ENCODE assay signal across 28 cellular contexts in the genomic region with DNA sequence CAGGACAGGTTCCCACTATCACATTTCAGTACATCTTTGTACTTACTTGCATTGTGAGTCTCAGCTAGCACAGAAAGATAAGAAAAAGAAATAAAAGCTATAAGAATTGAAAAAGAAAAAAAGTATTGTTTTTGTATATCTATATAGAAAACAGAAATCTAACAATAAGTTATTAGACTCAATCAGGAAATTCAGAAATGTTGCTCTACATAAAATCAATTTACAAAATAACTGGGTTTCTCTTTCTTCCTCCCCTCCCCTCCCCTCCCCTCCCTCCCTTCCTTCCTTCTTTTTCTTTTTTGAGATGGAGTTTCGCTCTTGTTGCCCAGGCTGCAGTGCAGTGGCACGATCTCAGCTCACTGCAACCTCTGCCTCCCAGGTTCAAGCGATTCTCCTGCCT. TPM values are rescaled to one million over a fixed set of nuclear protein-coding genes. Genes with fewer than 3 reads are reported as not detected.
"Had no signal": no experiment of that assay in that cellular context is flagged by ENCODE, and none has a peak within 500 bp of the region (broad histone marks: within the 10 kb centered on the region; RNA-seq: fewer than 3 reads in every experiment).

No MANE protein-coding gene starts in this region.

- FAIRE-seq: colon, endometrium, endothelial cell of umbilical vein, frontal cortex had no signal

- H3K4me1 ChIP-seq: colonic mucosa, esophagus muscularis mucosa, esophagus squamous epithelium, foreskin keratinocyte, gastrocnemius medialis, gastroesophageal sphincter had no signal

- H3K27ac ChIP-seq: colonic mucosa, coronary artery, dorsolateral prefrontal cortex, epithelial cell of prostate, esophagus muscularis mucosa, esophagus squamous epithelium, foreskin keratinocyte, gastrocnemius medialis, gastroesophageal sphincter, heart left ventricle, heart right ventricle had no signal

- H3K9me3 ChIP-seq: colonic mucosa, esophagus muscularis mucosa, gastrocnemius medialis had no signal

- ATAC-seq: effector memory CD8-positive, alpha-beta T cell; esophagus mucosa; foreskin keratinocyte; gastrocnemius medialis; gastroesophageal sphincter; heart left ventricle; heart right ventricle had no signal

- H3K4me3 ChIP-seq: colonic mucosa, coronary artery, dorsolateral prefrontal cortex, esophagus muscularis mucosa, esophagus squamous epithelium, gastrocnemius medialis, gastroesophageal sphincter, heart left ventricle, heart right ventricle had no signal

- H3K36me3 ChIP-seq: colonic mucosa, esophagus muscularis mucosa, esophagus squamous epithelium, gastrocnemius medialis, gastroesophageal sphincter, heart left ventricle, heart right ventricle had no signal

- H3K27me3 ChIP-seq: colonic mucosa had no signal

- DNase-seq: colonic mucosa; cortex of kidney; dermis blood vessel endothelial cell; dorsolateral prefrontal cortex; effector CD4-positive, alpha-beta T cell; effector CD8-positive, alpha-beta T cell; effector memory CD4-positive, alpha-beta T cell; effector memory CD8-positive, alpha-beta T cell; endodermal cell; erythroblast; esophagus squamous epithelium; foreskin fibroblast; foreskin keratinocyte; foreskin melanocyte; gastrocnemius medialis; glutamatergic neuron; head of caudate nucleus; heart left ventricle; heart right ventricle had no signal

RNA-seq across cellular contexts. Expression of a gene that starts 7.2 kb away (rescaled TPM):
- total RNA-seq: esophagus mucosa, esophagus squamous epithelium had no signal
